ENCODE assay signal across 28 cellular contexts in genomic region chr14:83147006-83147405, GRCh38.
"Had no signal": no experiment of that assay in that cellular context is flagged by ENCODE, and none has a peak within 500 bp of the region (broad histone marks: within the 10 kb centered on the region; RNA-seq: fewer than 3 reads in every experiment).

No MANE protein-coding gene starts in this region.

- H3K4me2 ChIP-seq: PC-9 had no signal

- H3K36me3 Mint-ChIP-seq: activated CD4-positive, alpha-beta memory T cell treated with anti-CD3 and anti-CD28 coated beads for 36 hours; activated naive CD4-positive, alpha-beta T cell treated with anti-CD3 and anti-CD28 coated beads, Interleukin-2, amount 10 ng/mL, durations not matched to agents 7 days and 5 days; activated naive CD8-positive, alpha-beta T cell treated with anti-CD3 and anti-CD28 coated beads, Interleukin-2, amount 10 ng/mL, durations not matched to agents 7 days and 5 days; T-cell had no signal

- H2AFZ ChIP-seq: PC-9 had no signal

- FAIRE-seq: TTC549 had no signal

- H3K27me3 Mint-ChIP-seq: activated B cell treated with CpG ODN at 0.5 μM for 24 hours; activated CD4-positive, alpha-beta memory T cell treated with anti-CD3 and anti-CD28 coated beads for 36 hours; activated CD4-positive, alpha-beta T cell treated with anti-CD3 and anti-CD28 coated beads, Interleukin-2, amount 10 ng/mL, durations not matched to agents 7 days and 5 days; activated naive CD4-positive, alpha-beta T cell treated with anti-CD3 and anti-CD28 coated beads, Interleukin-2, amount 10 ng/mL, durations not matched to agents 7 days and 5 days; activated naive CD8-positive, alpha-beta T cell treated with anti-CD3 and anti-CD28 coated beads, Interleukin-2, amount 10 ng/mL, durations not matched to agents 7 days and 5 days; T-cell had no signal

- H3K4me3 Mint-ChIP-seq: activated B cell treated with CpG ODN at 0.5 μM for 24 hours; activated CD4-positive, alpha-beta memory T cell treated with anti-CD3 and anti-CD28 coated beads for 36 hours; activated CD4-positive, alpha-beta T cell treated with anti-CD3 and anti-CD28 coated beads, Interleukin-2, amount 10 ng/mL, durations not matched to agents 7 days and 5 days; activated naive CD4-positive, alpha-beta T cell treated with anti-CD3 and anti-CD28 coated beads, Interleukin-2, amount 10 ng/mL, durations not matched to agents 7 days and 5 days; activated naive CD8-positive, alpha-beta T cell treated with anti-CD3 and anti-CD28 coated beads, Interleukin-2, amount 10 ng/mL, durations not matched to agents 7 days and 5 days; T-cell had no signal

- H3K27ac ChIP-seq: breast epithelium, PC-9 had no signal

- DNase-seq: activated B cell treated with CpG ODN at 0.5 μM for 24 hours; activated CD4-positive, alpha-beta memory T cell treated with anti-CD3 and anti-CD28 coated beads for 36 hours; activated CD4-positive, alpha-beta T cell treated with anti-CD3 and anti-CD28 coated beads, Interleukin-2, amount 10 ng/mL, durations not matched to agents 7 days and 5 days; activated CD8-positive, alpha-beta memory T cell treated with anti-CD3 and anti-CD28 coated beads for 24 hours; activated gamma-delta T cell treated with Interleukin-2 at 50 U/mL for 16 hours; activated naive CD4-positive, alpha-beta T cell treated with anti-CD3 and anti-CD28 coated beads, Interleukin-2, amount 10 ng/mL, durations not matched to agents 7 days and 5 days; activated naive CD8-positive, alpha-beta T cell treated with anti-CD3 and anti-CD28 coated beads, Interleukin-2, amount 10 ng/mL, durations not matched to agents 7 days and 5 days; activated T-cell treated with anti-CD3 and anti-CD28 coated beads for 4 hours; activated T-cell treated with anti-CD3 and anti-CD28 coated beads, Interleukin-2, amount 50 U/mL, for 48 hours; aorta; caudate nucleus; MG63; NCI-H1105; NCI-H1436; NCI-H1694 treated with DMSO at 0.1 percent for 48 hours; NCI-H2029 treated with DMSO at 0.1 percent for 48 hours; NCI-H345; NCI-H510A treated with DMSO at 0.1 percent for 48 hours; NCI-H69; NK-92 treated with Interleukin-12 subunit alpha and Interleukin-12 subunit beta, amount 100 ng/mL, for 24 hours; PC-9; SHP77 treated with DMSO at 0.1 percent for 48 hours; T-cell; T-helper 2 cell; T1000 had no signal

- ATAC-seq: T-cell had no signal

- H3K27me3 ChIP-seq: breast epithelium, MG63 had no signal

- H3K4me3 ChIP-seq: breast epithelium, MG63, PC-9 had no signal

- H3K27ac Mint-ChIP-seq: activated B cell treated with CpG ODN at 0.5 μM for 24 hours; activated CD4-positive, alpha-beta memory T cell treated with anti-CD3 and anti-CD28 coated beads for 36 hours; activated CD4-positive, alpha-beta T cell treated with anti-CD3 and anti-CD28 coated beads, Interleukin-2, amount 10 ng/mL, durations not matched to agents 7 days and 5 days; activated naive CD4-positive, alpha-beta T cell treated with anti-CD3 and anti-CD28 coated beads, Interleukin-2, amount 10 ng/mL, durations not matched to agents 7 days and 5 days; activated naive CD8-positive, alpha-beta T cell treated with anti-CD3 and anti-CD28 coated beads, Interleukin-2, amount 10 ng/mL, durations not matched to agents 7 days and 5 days; activated T-helper 2 cell treated with anti-CD3 and anti-CD28 coated beads, Interferon-gamma antibody, Interleukin-2, Interleukin-4, amounts not matched to agents 10 μg/mL and 5 μg/mL and 100 μg/mL, durations not matched to agents 14 hours and 24 hours and 36 hours; T-cell had no signal

- H3K4me1 Mint-ChIP-seq: activated B cell treated with CpG ODN at 0.5 μM for 24 hours; activated CD4-positive, alpha-beta T cell treated with anti-CD3 and anti-CD28 coated beads, Interleukin-2, amount 10 ng/mL, durations not matched to agents 7 days and 5 days; activated naive CD4-positive, alpha-beta T cell treated with anti-CD3 and anti-CD28 coated beads, Interleukin-2, amount 10 ng/mL, durations not matched to agents 7 days and 5 days; activated naive CD8-positive, alpha-beta T cell treated with anti-CD3 and anti-CD28 coated beads, Interleukin-2, amount 10 ng/mL, durations not matched to agents 7 days and 5 days; T-cell had no signal

- H3K4me1 ChIP-seq: breast epithelium had no signal

- H3K9me3 ChIP-seq: breast epithelium, MG63 had no signal

- H3K36me3 ChIP-seq: breast epithelium, MG63 had no signal
